Comparison of ENCODE assay signal across 11 cellular contexts in the genomic region with DNA sequence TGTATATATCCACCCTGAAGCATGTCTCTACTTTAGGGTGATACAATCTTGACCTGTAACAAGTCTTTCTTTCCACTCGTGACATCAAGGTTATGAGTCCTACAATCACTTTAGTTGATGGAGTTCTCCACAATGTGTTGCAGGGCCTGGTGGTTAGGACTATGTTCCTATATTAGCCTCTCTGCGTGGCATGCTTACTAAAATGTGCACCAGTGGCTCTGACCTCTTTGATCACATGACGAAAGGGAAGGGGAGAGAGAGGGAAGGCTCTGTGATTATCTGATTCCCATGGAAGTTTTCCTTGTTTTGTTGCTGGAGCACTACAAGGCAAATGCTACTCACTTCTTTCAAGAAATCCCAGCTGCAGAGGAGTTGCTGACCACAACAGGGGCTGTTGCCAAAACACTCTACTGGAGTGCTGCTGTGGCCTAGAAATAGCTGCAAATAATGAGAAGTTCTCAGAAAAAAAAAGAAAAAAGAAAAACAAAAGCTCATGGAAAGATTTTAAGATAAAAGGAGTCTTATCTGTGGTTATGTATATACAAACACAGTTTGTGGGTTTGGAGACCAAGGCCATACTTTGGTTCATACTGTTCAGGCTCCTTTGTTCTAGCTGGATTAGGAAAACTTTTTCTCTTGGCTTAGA.
DNase-seq lines count a peak whose midpoint lies in the region; TF ChIP-seq lines count a peak whose summit lies in the region.
"Had no signal": no experiment of that assay in that cellular context is flagged by ENCODE, and none has a peak within 500 bp of the region (broad histone marks: within the 10 kb centered on the region; RNA-seq: fewer than 3 reads in every experiment).

No MANE protein-coding gene starts in this region.

- 0 out of 2 replicates have a peak overlapping the region, but pooled peaks have one; percentile 6 for H3K4me2 ChIP-seq in MM.1S (ENCODE audit: low read depth, low read length)

- no peaks in the 10 kb centered on the region for H3K36me3 Mint-ChIP-seq in CD4-positive, alpha-beta memory T cell
- no peaks in the 10 kb centered on the region for H3K36me3 Mint-ChIP-seq in activated T-helper 2 cell treated with anti-CD3 and anti-CD28 coated beads, Interferon-gamma antibody, Interleukin-2, Interleukin-4, amounts not matched to agents 10 μg/mL and 5 μg/mL and 100 μg/mL, durations not matched to agents 14 hours and 24 hours and 36 hours (ENCODE audit: low read depth)

- H3K79me2 ChIP-seq in MM.1S (ENCODE audit: low read length): no peaks in the 10 kb centered on the region

- CTCF ChIA-PET in CD4-positive, alpha-beta memory T cell (lab: Charles Lee; ENCODE audit: partially characterized antibody): no interaction called here

- DNase-seq in Ammon's horn (ENCODE audit: low spot score) (peak; percentile 37), MM.1S (no peak), fibroblast of mammary gland (ENCODE audit: low read depth) (peak; percentile 75), non-pigmented ciliary epithelial cell (ENCODE audit: low read depth) (peak; percentile 85), NCI-H510A treated with DMSO at 0.1 percent for 48 hours (lab: John Stamatoyannopoulos, UW) (no peak), ureter (ENCODE audit: low spot score) (no peak)
- no peak for DNase-seq in CD4-positive, alpha-beta memory T cell
- DNase-seq in activated T-helper 2 cell treated with anti-CD3 and anti-CD28 coated beads, Interferon-gamma antibody, Interleukin-2, Interleukin-4, amounts not matched to agents 10 μg/mL and 5 μg/mL and 100 μg/mL, durations not matched to agents 14 hours and 24 hours and 36 hours (ENCODE audit: low spot score): no peak
- DNase-seq: DMS 273 treated with DMSO at 0.1 percent for 48 hours, lower lobe of right lung, WERI-Rb-1 had no signal

- no peaks in the 10 kb centered on the region for H3K4me1 Mint-ChIP-seq in CD4-positive, alpha-beta memory T cell
- no peaks in the 10 kb centered on the region for H3K4me1 Mint-ChIP-seq in activated T-helper 2 cell treated with anti-CD3 and anti-CD28 coated beads, Interferon-gamma antibody, Interleukin-2, Interleukin-4, amounts not matched to agents 10 μg/mL and 5 μg/mL and 100 μg/mL, durations not matched to agents 14 hours and 24 hours and 36 hours (ENCODE audit: low read depth)

- no peaks in the 10 kb centered on the region for H3K27me3 ChIP-seq in MM.1S (replicated peaks; ENCODE audit: insufficient read depth, low read length)
- H3K27me3 ChIP-seq in CD4-positive, alpha-beta memory T cell (ENCODE audit: insufficient read depth, low read length): no peaks in the 10 kb centered on the region

- no peak overlapping the region for H3K4me3 Mint-ChIP-seq in CD4-positive, alpha-beta memory T cell
- H3K4me3 Mint-ChIP-seq in activated T-helper 2 cell treated with anti-CD3 and anti-CD28 coated beads, Interferon-gamma antibody, Interleukin-2, Interleukin-4, amounts not matched to agents 10 μg/mL and 5 μg/mL and 100 μg/mL, durations not matched to agents 14 hours and 24 hours and 36 hours (ENCODE audit: low read depth): no peak overlapping the region

- H2AFZ ChIP-seq in MM.1S (ENCODE audit: low read length): no peak overlapping the region

- H3K9me3 ChIP-seq in MM.1S (replicated peaks; ENCODE audit: insufficient read depth, low read length): no peaks in the 10 kb centered on the region
- H3K9me3 ChIP-seq in CD4-positive, alpha-beta memory T cell (ENCODE audit: control insufficient read depth in 1 of 2, low read length in 2 of 2): no peaks in the 10 kb centered on the region
- H3K9me3 ChIP-seq: lower lobe of right lung had no signal

- TF ChIP-seq CTCF in MM.1S (IDR thresholded peaks at IDR 0.05; ENCODE audit: low read length) (no peak), fibroblast of mammary gland (conservative IDR thresholded peaks at IDR 0.05; ENCODE audit: control insufficient read depth, insufficient read depth, low read depth, low read length) (no peak)

- no peak overlapping the region for H3K4me3 ChIP-seq in MM.1S (ENCODE audit: low read length)
- no peak overlapping the region for H3K4me3 ChIP-seq in fibroblast of mammary gland (ENCODE audit: control insufficient read depth, low read depth, low read length)
- H3K4me3 ChIP-seq in CD4-positive, alpha-beta memory T cell (ENCODE audit: low read length in 2 of 2): no peak overlapping the region
- H3K4me3 ChIP-seq: lower lobe of right lung had no signal

- H3K27ac Mint-ChIP-seq in CD4-positive, alpha-beta memory T cell: no peak overlapping the region
- H3K27ac Mint-ChIP-seq in activated T-helper 2 cell treated with anti-CD3 and anti-CD28 coated beads, Interferon-gamma antibody, Interleukin-2, Interleukin-4, amounts not matched to agents 10 μg/mL and 5 μg/mL and 100 μg/mL, durations not matched to agents 14 hours and 24 hours and 36 hours: no peak overlapping the region

- no peaks in the 10 kb centered on the region for H4K20me1 ChIP-seq in MM.1S (ENCODE audit: insufficient read depth, low read length)

- peaks cover 43% of the 10 kb centered on the region for H3K4me1 ChIP-seq in MM.1S (ENCODE audit: low read length)
- H3K4me1 ChIP-seq in CD4-positive, alpha-beta memory T cell (ENCODE audit: insufficient read depth, low read length): no peaks in the 10 kb centered on the region
- H3K4me1 ChIP-seq: lower lobe of right lung had no signal

- H3K9me3 Mint-ChIP-seq in CD4-positive, alpha-beta memory T cell: peaks cover 3 to 19% (median 8%) of the 10 kb centered on the region in 8 donors
- H3K9me3 Mint-ChIP-seq in activated T-helper 2 cell treated with anti-CD3 and anti-CD28 coated beads, Interferon-gamma antibody, Interleukin-2, Interleukin-4, amounts not matched to agents 10 μg/mL and 5 μg/mL and 100 μg/mL, durations not matched to agents 14 hours and 24 hours and 36 hours: peaks cover 18% of the 10 kb centered on the region

- POLR2A ChIA-PET in CD4-positive, alpha-beta memory T cell (lab: Charles Lee; ENCODE audit: partially characterized antibody): no interaction called here

- H3K36me3 ChIP-seq in MM.1S (replicated peaks; ENCODE audit: insufficient read depth, low read length): no peaks in the 10 kb centered on the region
- H3K36me3 ChIP-seq in CD4-positive, alpha-beta memory T cell (ENCODE audit: insufficient read depth, low read length): no peaks in the 10 kb centered on the region
- H3K36me3 ChIP-seq: lower lobe of right lung, WERI-Rb-1 had no signal

- intact Hi-C loops in CD4-positive, alpha-beta memory T cell (cut with micrococcal nuclease): no loop called here
- intact Hi-C loops in activated T-helper 2 cell treated with anti-CD3 and anti-CD28 coated beads, Interferon-gamma antibody, Interleukin-2, Interleukin-4, amounts not matched to agents 10 μg/mL and 5 μg/mL and 100 μg/mL, durations not matched to agents 14 hours and 24 hours and 36 hours (cut with micrococcal nuclease): no loop called here

- peak overlapping the region; percentile 15; the same call in 1 of the 2 replicates for H3K27ac ChIP-seq in MM.1S (ENCODE audit: low read length)
- H3K27ac ChIP-seq in CD4-positive, alpha-beta memory T cell (ENCODE audit: low read depth, low read length): no peak overlapping the region
- H3K27ac ChIP-seq: lower lobe of right lung, WERI-Rb-1 had no signal

- H3K27me3 Mint-ChIP-seq in CD4-positive, alpha-beta memory T cell: no peaks in the 10 kb centered on the region
- H3K27me3 Mint-ChIP-seq in activated T-helper 2 cell treated with anti-CD3 and anti-CD28 coated beads, Interferon-gamma antibody, Interleukin-2, Interleukin-4, amounts not matched to agents 10 μg/mL and 5 μg/mL and 100 μg/mL, durations not matched to agents 14 hours and 24 hours and 36 hours (ENCODE audit: low read depth): no peaks in the 10 kb centered on the region

- peaks cover 9% of the 10 kb centered on the region for H3F3A ChIP-seq in MM.1S (ENCODE audit: insufficient read depth, low read length)

- no peaks in the 10 kb centered on the region for H3K9me2 ChIP-seq in MM.1S (replicated peaks; ENCODE audit: insufficient read depth, low read length)

- H3K9ac ChIP-seq in MM.1S (ENCODE audit: low read length): no peak overlapping the region

Comparison
In these comparisons a context has a peak if more than half of its experiments do, and no peak if none do; other contexts are left out.
1. DNase-seq: peak in Ammon's horn (single experiment), fibroblast of mammary gland (single experiment) and non-pigmented ciliary epithelial cell (single experiment); none in MM.1S (single experiment), CD4-positive, alpha-beta memory T cell (0 of 5), activated T-helper 2 cell treated with anti-CD3 and anti-CD28 coated beads, Interferon-gamma antibody, Interleukin-2, Interleukin-4, amounts not matched to agents 10 μg/mL and 5 μg/mL and 100 μg/mL, durations not matched to agents 14 hours and 24 hours and 36 hours (single experiment), NCI-H510A treated with DMSO at 0.1 percent for 48 hours (single experiment) and ureter (single experiment).